In the genomic region with DNA sequence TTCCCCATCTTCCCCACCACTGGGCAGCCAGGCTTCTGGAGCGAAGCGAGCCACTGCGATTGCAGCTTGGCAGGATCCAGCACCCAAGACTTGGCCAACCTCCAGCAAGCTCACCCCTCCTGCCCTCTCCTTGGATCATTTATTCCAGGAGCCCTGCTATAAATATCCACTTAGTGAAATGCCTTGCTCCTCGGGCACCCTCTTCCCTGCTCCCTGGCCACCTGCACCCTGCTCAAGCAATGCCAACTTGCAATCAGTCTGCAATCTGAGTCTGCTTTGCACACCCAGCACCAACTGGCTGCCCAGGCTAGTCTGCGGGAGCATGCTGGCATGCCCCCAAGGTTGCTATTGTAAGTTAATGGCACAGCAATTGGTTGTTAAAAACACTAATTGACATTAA, we compare ENCODE assay signal across 16 cellular contexts.
DNase-seq lines count a peak whose midpoint lies in the region; ATAC-seq and TF ChIP-seq lines count a peak whose summit lies in the region.
"Had no signal": no experiment of that assay in that cellular context is flagged by ENCODE, and none has a peak within 500 bp of the region (broad histone marks: within the 10 kb centered on the region; RNA-seq: fewer than 3 reads in every experiment).

No MANE protein-coding gene starts in this region.

- H2AFZ ChIP-seq in IMR-90 (replicated peaks; ENCODE audit: low read length, poor library complexity), result no peak overlapping the region

- dilution Hi-C loops in IMR-90 (cut with HindIII; ENCODE audit: low sequenced_read_pairs, unreplicated experiment), result no loop called here

- no peak overlapping the region for H4K91ac ChIP-seq in IMR-90 (ENCODE audit: insufficient read depth, low read depth, low read length)

- H3K9me1 ChIP-seq in IMR-90 (ENCODE audit: insufficient read depth, low read length), result no peaks in the 10 kb centered on the region

- H4K8ac ChIP-seq in IMR-90 (ENCODE audit: low read depth in 2 of 2, low read length in 2 of 2), result no peak overlapping the region

- no peaks in the 10 kb centered on the region for H3K79me1 ChIP-seq in IMR-90 (ENCODE audit: low read depth in 1 of 2, low read length in 2 of 2)

- no peak overlapping the region for H2BK15ac ChIP-seq in IMR-90 (ENCODE audit: low read depth, low read length)

- H2BK120ac ChIP-seq in IMR-90 (ENCODE audit: low read depth, low read length), result no peak overlapping the region

- CTCF ChIA-PET in IMR-90 (lab: Yijun Ruan, JAX), result no interaction called here

- H3K18ac ChIP-seq in IMR-90 (ENCODE audit: low read depth, low read length), result no peak overlapping the region

- no peak for DNase-seq in IMR-90
- DNase-seq in NCI-H2029 (lab: John Stamatoyannopoulos, UW), result peak; percentile 78
- DNase-seq in heart left ventricle, result peak; percentile 33 to 74 (median 66)
- DNase-seq in gastrocnemius medialis, result peak in 1 of 2 donors; percentile 39
- DNase-seq in SKM-1 (lab: John Stamatoyannopoulos, UW; ENCODE audit: unreplicated experiment), result no peak
- DNase-seq: CD8-positive, alpha-beta memory T cell; EL; KBM-7; NCI-H1417 treated with DMSO at 0.1 percent for 48 hours; NCI-H2107; NCI-H446 treated with DMSO at 0.1 percent for 48 hours; NCI-H82; SJCRH30 had no signal

- H3K9me3 ChIP-seq in IMR-90 (ENCODE audit: control insufficient read depth, insufficient read depth, low read length) (no peaks in the 10 kb centered on the region), heart left ventricle (peaks cover 0 to 7% (median 0%) of the 10 kb centered on the region in 12 donors), gastrocnemius medialis (no peaks in the 10 kb centered on the region)
- H3K9me3 ChIP-seq: BLaER1, SJCRH30 had no signal

- no peak overlapping the region for H3K9ac ChIP-seq in IMR-90 (ENCODE audit: low read depth, low read length)
- H3K9ac ChIP-seq: BLaER1 had no signal

- H3K4me1 ChIP-seq in IMR-90 (ENCODE audit: control insufficient read depth, insufficient read depth, low read length), result no peaks in the 10 kb centered on the region
- H3K4me1 ChIP-seq in heart left ventricle, result peaks cover 0 to 10% (median 0%) of the 10 kb centered on the region in 12 donors
- peaks cover 0 to 4% of the 10 kb centered on the region in 2 donors for H3K4me1 ChIP-seq in gastrocnemius medialis
- H3K4me1 ChIP-seq: BLaER1, SJCRH30 had no signal

- no peak overlapping the region for H2AK5ac ChIP-seq in IMR-90 (ENCODE audit: low read depth, low read length)

- no peak for ATAC-seq in IMR-90 (ENCODE audit: low read depth)
- ATAC-seq in heart left ventricle, result peak; percentile 51 to 91 (median 80)
- peak; percentile 42 to 60 for ATAC-seq in gastrocnemius medialis
- ATAC-seq in HG02763 (IDR thresholded peaks at IDR 0.05; ENCODE audit: unreplicated experiment), result no peak
- ATAC-seq in GM18517 (IDR thresholded peaks at IDR 0.05; ENCODE audit: unreplicated experiment), result no peak

- peak overlapping the region; percentile 56 for H2AK9ac ChIP-seq in IMR-90 (replicated peaks; ENCODE audit: low read depth, low read length, poor library complexity)

- no peak overlapping the region for H4K5ac ChIP-seq in IMR-90 (ENCODE audit: low read depth, low read length)

- no peak overlapping the region for H2BK5ac ChIP-seq in IMR-90 (ENCODE audit: low read depth, low read length, poor library complexity, severe bottlenecking)

- no peak for TF ChIP-seq CTCF in IMR-90 (conservative IDR thresholded peaks at IDR 0.05; ENCODE audit: low read depth, low read length)
- TF ChIP-seq CTCF in heart left ventricle (IDR thresholded peaks at IDR 0.05), result no peak
- TF ChIP-seq CTCF in gastrocnemius medialis (IDR thresholded peaks at IDR 0.05 in 4 of 5, conservative IDR thresholded peaks at IDR 0.05 in 1 of 5), result no peak

- H3K4ac ChIP-seq in IMR-90 (ENCODE audit: low read depth, low read length), result no peak overlapping the region

- no peak overlapping the region for H3K14ac ChIP-seq in IMR-90 (replicated peaks; ENCODE audit: low read depth, low read length)

- H3K27ac ChIP-seq in IMR-90 (ENCODE audit: insufficient read depth, low read length), result no peak overlapping the region
- no peak overlapping the region for H3K27ac ChIP-seq in heart left ventricle
- no peak overlapping the region for H3K27ac ChIP-seq in gastrocnemius medialis
- H3K27ac ChIP-seq: BLaER1, SJCRH30 had no signal

- in situ Hi-C loops in IMR-90 (cut with MboI; ENCODE audit: low sequenced_read_pairs) (no loop called here), gastrocnemius medialis (cut with MboI; ENCODE audit: low sequenced_read_pairs in 4 of 4) (no loop called here)

- intact Hi-C loops in IMR-90 (cut with micrococcal nuclease) (no loop called here), heart left ventricle (cut with DNase I) (no loop called here), gastrocnemius medialis (cut with DNase I; ENCODE audit: low total_unique reads) (no loop called here)

- no peak for TF ChIP-seq RAD21 in IMR-90 (IDR thresholded peaks at IDR 0.05; ENCODE audit: low read length)

- H4K20me1 ChIP-seq in IMR-90 (ENCODE audit: insufficient read depth, low read length), result no peaks in the 10 kb centered on the region
- H4K20me1 ChIP-seq: BLaER1 had no signal

- no TSS peak for BruUV-seq in IMR-90 (replicated peaks; lab: Mats Ljungman, UMichigan)

- TF ChIP-seq POLR2A in IMR-90 (IDR thresholded peaks at IDR 0.05; ENCODE audit: low read depth, low read length) (no peak), heart left ventricle (IDR thresholded peaks at IDR 0.05) (no peak), gastrocnemius medialis (IDR thresholded peaks at IDR 0.05) (no peak)

- H3K4me2 ChIP-seq in IMR-90 (ENCODE audit: low read depth, low read length), result no peak overlapping the region
- H3K4me2 ChIP-seq: BLaER1 had no signal

- H3K56ac ChIP-seq in IMR-90 (ENCODE audit: extremely low read depth, insufficient read depth, low read length), result no peak overlapping the region

- H2BK20ac ChIP-seq in IMR-90 (ENCODE audit: low read depth, low read length), result no peak overlapping the region

- 46% methylated on average over 4 of the region's 5 CpGs; no CpG with 5 or more reads in 1 of the 2 experiments for WGBS in IMR-90 (ENCODE audit: extremely low coverage in 2 of 2, insufficient read length in 1 of 2), 2 experiments
- 58 to 81% (median 62%) methylated on average over 5 of the region's 5 CpGs for WGBS in heart left ventricle, 4 donors

- H3K4me3 ChIP-seq in IMR-90 (ENCODE audit: insufficient read depth, low read depth, low read length), result no peak overlapping the region
- no peak overlapping the region for H3K4me3 ChIP-seq in heart left ventricle
- H3K4me3 ChIP-seq in gastrocnemius medialis, result no peak overlapping the region
- H3K4me3 ChIP-seq: BLaER1, SJCRH30 had no signal

- H3K36me3 ChIP-seq in IMR-90 (ENCODE audit: control insufficient read depth, insufficient read depth, low read length), result no peaks in the 10 kb centered on the region
- no peaks in the 10 kb centered on the region for H3K36me3 ChIP-seq in heart left ventricle
- H3K36me3 ChIP-seq in gastrocnemius medialis, result no peaks in the 10 kb centered on the region
- H3K36me3 ChIP-seq: BLaER1, SJCRH30 had no signal

- H3K27me3 ChIP-seq in IMR-90 (ENCODE audit: control insufficient read depth, insufficient read depth, low read length), result no peaks in the 10 kb centered on the region; the same call in 1 of the 2 replicates
- peaks cover 0 to 6% (median 0%) of the 10 kb centered on the region in 9 donors for H3K27me3 ChIP-seq in heart left ventricle
- H3K27me3 ChIP-seq in gastrocnemius medialis, result no peaks in the 10 kb centered on the region
- H3K27me3 ChIP-seq: BLaER1, SJCRH30 had no signal

- POLR2A ChIA-PET in IMR-90 (lab: Charles Lee; ENCODE audit: unreplicated experiment), result no interaction called here

- no peak overlapping the region for H3K23ac ChIP-seq in IMR-90 (ENCODE audit: low read depth, low read length)

TF ChIP-seq in IMR-90, 13 proteins besides CTCF, POLR2A, EP300 and RAD21:
- TF ChIP-seq RFX5 (IDR thresholded peaks at IDR 0.05; ENCODE audit: low read depth, low read length) (no peak), MAZ (IDR thresholded peaks at IDR 0.05; ENCODE audit: borderline replicate concordance, low read depth, low read length) (no peak)
TF ChIP-seq in IMR-90: peak in this region for 0.

Comparison
In these comparisons a context has a peak if more than half of its experiments do, and no peak if none do; other contexts are left out.
1. ATAC-seq: peak in heart left ventricle (4 of 4) and gastrocnemius medialis (2 of 2); none in IMR-90 (single experiment), HG02763 (single experiment) and GM18517 (single experiment).
2. DNase-seq: peak in NCI-H2029 (single experiment) and heart left ventricle (5 of 5); none in IMR-90 (single experiment) and SKM-1 (single experiment).